ENCODE assay signal across 8 cellular contexts in genomic region chr6:33299237-33299944, GRCh38. TPM values are rescaled to one million over a fixed set of nuclear protein-coding genes. Genes with fewer than 3 reads are reported as not detected.
DNase-seq lines count a peak whose midpoint lies in the region; ATAC-seq and TF ChIP-seq lines count a peak whose summit lies in the region.

No MANE protein-coding gene starts in this region.

- POLR2A ChIA-PET in CD8-positive, alpha-beta memory T cell (lab: Charles Lee), result interaction anchor here (0.5 to 2.7 kb wide), 13 partner anchors 10 to 678 kb away, joined by 3 to 30 read pairs (median 9); partner anchors contain the start of genes B3GALT4, PFDN6, RING1 and RPS18
- POLR2A ChIA-PET in activated CD4-positive, alpha-beta memory T cell treated with anti-CD3 and anti-CD28 coated beads, Interleukin-2, amount 10 ng/mL, durations not matched to agents 7 days and 5 days (lab: Charles Lee), result interaction anchor here (0.7 to 14.3 kb wide), 24 partner anchors 9 to 370 kb away, joined by 3 to 234 read pairs (median 4); partner anchors contain the start of genes B3GALT4, PFDN6, RPS18 and RXRB

- no peaks in the 10 kb centered on the region for H3K9me3 ChIP-seq in CD8-positive, alpha-beta memory T cell (ENCODE audit: low read length)
- no peaks in the 10 kb centered on the region for H3K9me3 ChIP-seq in lower lobe of right lung

- peaks cover 11% of the 10 kb centered on the region for H3K4me1 ChIP-seq in CD8-positive, alpha-beta memory T cell (ENCODE audit: insufficient read depth, low read length)
- peaks cover 38% of the 10 kb centered on the region for H3K4me1 ChIP-seq in lower lobe of right lung

- no peaks in the 10 kb centered on the region for H3K27me3 ChIP-seq in CD8-positive, alpha-beta memory T cell (ENCODE audit: insufficient read depth, low read length, poor library complexity, severe bottlenecking)
- no peaks in the 10 kb centered on the region for H3K27me3 ChIP-seq in lower lobe of right lung (ENCODE audit: low read depth)

- peak; percentile 73 for ATAC-seq in GM19463 (IDR thresholded peaks at IDR 0.05; ENCODE audit: unreplicated experiment)
- ATAC-seq in lower lobe of right lung, result peak; percentile 81 to 83

- H3K4me1 Mint-ChIP-seq in CD8-positive, alpha-beta memory T cell, result peaks cover 34 to 52% (median 36%) of the 10 kb centered on the region in 3 donors
- peaks cover 41% of the 10 kb centered on the region for H3K4me1 Mint-ChIP-seq in activated CD4-positive, alpha-beta memory T cell treated with anti-CD3 and anti-CD28 coated beads, Interleukin-2, amount 10 ng/mL, durations not matched to agents 7 days and 5 days

- H3K9me3 Mint-ChIP-seq in CD8-positive, alpha-beta memory T cell, result no peaks in the 10 kb centered on the region
- no peaks in the 10 kb centered on the region for H3K9me3 Mint-ChIP-seq in activated CD4-positive, alpha-beta memory T cell treated with anti-CD3 and anti-CD28 coated beads, Interleukin-2, amount 10 ng/mL, durations not matched to agents 7 days and 5 days

- peak; percentile 88 to 95 (median 90) for DNase-seq in CD8-positive, alpha-beta memory T cell
- DNase-seq in HPDE6-E6E7 (ENCODE audit: extremely low spot score), result peak; percentile 73
- DNase-seq in NCI-H82 treated with DMSO at 0.1 percent for 48 hours (lab: John Stamatoyannopoulos, UW; ENCODE audit: unreplicated experiment), result peak; percentile 81
- DNase-seq in activated CD4-positive, alpha-beta memory T cell treated with anti-CD3 and anti-CD28 coated beads, Interleukin-2, amount 10 ng/mL, durations not matched to agents 7 days and 5 days, result peak; percentile 94
- DNase-seq in ecto neural progenitor cell (ENCODE audit: low spot score), result peak; percentile 89
- peak; percentile 93 for DNase-seq in lower lobe of right lung
- peak; percentile 86 to 94 (median 90) for DNase-seq in stimulated activated CD4-positive, alpha-beta T cell treated with anti-CD3 and anti-CD28 coated beads, TNF-alpha, amount 100 ng/mL, for 1 hour (ENCODE audit: low read depth in 3 of 3, low spot score in 1 of 3)

- H3K27ac Mint-ChIP-seq in CD8-positive, alpha-beta memory T cell, result peak overlapping the region; percentile 94 to 100 (median 99)
- peak overlapping the region; percentile 100 for H3K27ac Mint-ChIP-seq in activated CD4-positive, alpha-beta memory T cell treated with anti-CD3 and anti-CD28 coated beads, Interleukin-2, amount 10 ng/mL, durations not matched to agents 7 days and 5 days

- peaks cover 0 to 68% (median 9%) of the 10 kb centered on the region in 3 donors for H3K36me3 Mint-ChIP-seq in CD8-positive, alpha-beta memory T cell
- peaks cover 47% of the 10 kb centered on the region for H3K36me3 Mint-ChIP-seq in activated CD4-positive, alpha-beta memory T cell treated with anti-CD3 and anti-CD28 coated beads, Interleukin-2, amount 10 ng/mL, durations not matched to agents 7 days and 5 days (ENCODE audit: low read depth)

- H3K4me3 Mint-ChIP-seq in CD8-positive, alpha-beta memory T cell, result peak overlapping the region; percentile 98 to 100 (median 99)
- peak overlapping the region; percentile 95 for H3K4me3 Mint-ChIP-seq in activated CD4-positive, alpha-beta memory T cell treated with anti-CD3 and anti-CD28 coated beads, Interleukin-2, amount 10 ng/mL, durations not matched to agents 7 days and 5 days

- CTCF ChIA-PET in CD8-positive, alpha-beta memory T cell (lab: Charles Lee), result interaction anchor here (0.6 to 4.2 kb wide), 18 partner anchors 9 to 127 kb away, joined by 3 to 35 read pairs (median 4); partner anchors contain the start of genes B3GALT4, PFDN6, RPS18 and VPS52
- CTCF ChIA-PET in activated CD4-positive, alpha-beta memory T cell treated with anti-CD3 and anti-CD28 coated beads, Interleukin-2, amount 10 ng/mL, durations not matched to agents 7 days and 5 days (lab: Charles Lee), result interaction anchor here (0.7 to 3.3 kb wide), 18 partner anchors 8 to 308 kb away, joined by 3 to 29 read pairs (median 4); partner anchors contain the start of genes B3GALT4, PFDN6, RPS18 and TAPBP

- peaks cover 18% of the 10 kb centered on the region for H3K36me3 ChIP-seq in CD8-positive, alpha-beta memory T cell (ENCODE audit: insufficient read depth, low read length)
- H3K36me3 ChIP-seq in lower lobe of right lung, result peaks cover 55% of the 10 kb centered on the region

- H3K27ac ChIP-seq in CD8-positive, alpha-beta memory T cell (ENCODE audit: low read depth, low read length), result peak overlapping the region; percentile 89
- peak overlapping the region; percentile 90 for H3K27ac ChIP-seq in lower lobe of right lung

- TF ChIP-seq CTCF in lower lobe of right lung (IDR thresholded peaks at IDR 0.05), result peak; percentile 80

- H3K4me3 ChIP-seq in CD8-positive, alpha-beta memory T cell (ENCODE audit: low read length), result peak overlapping the region; percentile 99
- H3K4me3 ChIP-seq in lower lobe of right lung, result peak overlapping the region; percentile 70

- intact Hi-C loops in lower lobe of right lung (cut with DNase I), result no loop called here

- H3K27me3 Mint-ChIP-seq in CD8-positive, alpha-beta memory T cell, result peaks cover 0 to 5% of the 10 kb centered on the region in 2 donors
- H3K27me3 Mint-ChIP-seq in activated CD4-positive, alpha-beta memory T cell treated with anti-CD3 and anti-CD28 coated beads, Interleukin-2, amount 10 ng/mL, durations not matched to agents 7 days and 5 days, result no peaks in the 10 kb centered on the region

RNA-seq across cellular contexts. Expression of gene RGL2, which starts 0.6 kb away (rescaled TPM):
- total RNA-seq in CD8-positive, alpha-beta memory T cell, result 10 to 100 TPM; 20.5 to 22.9 TPM
- polyA plus RNA-seq in CD8-positive, alpha-beta memory T cell, result 10.4 TPM
- 10 to 100 TPM; 44.3 to 45.1 TPM for total RNA-seq in activated CD4-positive, alpha-beta memory T cell treated with anti-CD3 and anti-CD28 coated beads, Interleukin-2, amount 10 ng/mL, durations not matched to agents 7 days and 5 days
- 117 TPM for total RNA-seq in lower lobe of right lung

RNA-seq across cellular contexts. Expression of gene PFDN6, which starts 10.0 kb away (rescaled TPM):
- total RNA-seq in CD8-positive, alpha-beta memory T cell, result 100 to 1,000 TPM; 118 to 119 TPM
- polyA plus RNA-seq in CD8-positive, alpha-beta memory T cell, result 37.4 TPM
- 10 to 100 TPM; 63.5 to 65.0 TPM for total RNA-seq in activated CD4-positive, alpha-beta memory T cell treated with anti-CD3 and anti-CD28 coated beads, Interleukin-2, amount 10 ng/mL, durations not matched to agents 7 days and 5 days
- 32.9 TPM for total RNA-seq in lower lobe of right lung

RNA-seq across cellular contexts. Expression of gene WDR46, which starts 10.4 kb away (rescaled TPM):
- 100 to 1,000 TPM; 112 to 117 TPM for total RNA-seq in CD8-positive, alpha-beta memory T cell
- 76.0 TPM for polyA plus RNA-seq in CD8-positive, alpha-beta memory T cell
- total RNA-seq in activated CD4-positive, alpha-beta memory T cell treated with anti-CD3 and anti-CD28 coated beads, Interleukin-2, amount 10 ng/mL, durations not matched to agents 7 days and 5 days, result 10 to 100 TPM; 37.5 to 41.7 TPM
- 34.4 TPM for total RNA-seq in lower lobe of right lung

RNA-seq across cellular contexts. Expression of gene TAPBP, which starts 14.5 kb away (rescaled TPM):
- total RNA-seq in CD8-positive, alpha-beta memory T cell, result 100 to 1,000 TPM; 211 to 213 TPM
- polyA plus RNA-seq in CD8-positive, alpha-beta memory T cell, result 500 TPM
- 100 to 1,000 TPM; 243 to 249 TPM for total RNA-seq in activated CD4-positive, alpha-beta memory T cell treated with anti-CD3 and anti-CD28 coated beads, Interleukin-2, amount 10 ng/mL, durations not matched to agents 7 days and 5 days
- 206 TPM for total RNA-seq in lower lobe of right lung

RNA-seq across cellular contexts. Expression of gene ZBTB22, which starts 18.2 kb away (rescaled TPM):
- total RNA-seq in CD8-positive, alpha-beta memory T cell, result 1 to 10 TPM; 6.9 to 7.8 TPM
- 12.7 TPM for polyA plus RNA-seq in CD8-positive, alpha-beta memory T cell
- 10 to 100 TPM; 16.5 to 18.0 TPM for total RNA-seq in activated CD4-positive, alpha-beta memory T cell treated with anti-CD3 and anti-CD28 coated beads, Interleukin-2, amount 10 ng/mL, durations not matched to agents 7 days and 5 days
- 27.5 TPM for total RNA-seq in lower lobe of right lung

Comparison
In these comparisons a context has a peak if more than half of its experiments do, and no peak if none do; other contexts are left out.
1. Peak in every context shown above with its lines: DNase-seq, ATAC-seq, H3K4me3 ChIP-seq and H3K27ac ChIP-seq.